17 cellular contexts compared by ENCODE assay signal in the genomic region with DNA sequence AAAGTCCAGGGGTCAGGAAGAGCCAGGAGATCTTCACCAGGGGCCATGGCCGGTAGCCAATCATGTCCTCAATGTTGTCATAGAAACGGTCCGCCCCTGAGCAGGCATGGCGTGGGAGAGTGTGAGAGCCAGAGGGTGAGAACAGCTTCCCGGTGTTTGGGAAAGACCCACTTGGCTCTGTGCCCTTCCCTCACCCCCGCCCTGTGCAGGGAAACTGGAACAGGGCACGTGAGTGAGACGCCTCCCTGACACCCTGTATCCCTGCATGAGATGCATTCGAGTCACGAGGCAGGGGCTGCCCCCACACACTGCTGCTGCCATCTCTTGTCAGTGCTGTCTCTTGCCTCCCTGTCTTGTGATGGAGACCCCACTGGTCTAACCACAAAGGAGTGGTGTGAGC. TPM values are rescaled to one million over a fixed set of nuclear protein-coding genes. Genes with fewer than 3 reads are reported as not detected.
"Had no signal": no experiment of that assay in that cellular context is flagged by ENCODE, and none has a peak within 500 bp of the region (broad histone marks: within the 10 kb centered on the region; RNA-seq: fewer than 3 reads in every experiment).

No MANE protein-coding gene starts in this region.

- DNase-seq: activated CD4-positive, alpha-beta memory T cell treated with anti-CD3 and anti-CD28 coated beads, Interleukin-2, amount 10 ng/mL, durations not matched to agents 7 days and 5 days; activated CD4-positive, alpha-beta T cell treated with anti-CD3 and anti-CD28 coated beads for 36 hours; activated effector memory CD4-positive, alpha-beta T cell treated with Interleukin-2 at 50 U/mL for 16 hours; activated naive CD4-positive, alpha-beta T cell treated with anti-CD3 and anti-CD28 coated beads, Interleukin-2, amount 50 U/mL, for 16 hours; activated T-cell treated with anti-CD3 and anti-CD28 coated beads, Interleukin-2, amount 50 U/mL, for 4 hours; effector CD4-positive, alpha-beta T cell; esophagus squamous epithelium; foreskin keratinocyte; nephron progenitor cell; stimulated activated naive CD8-positive, alpha-beta T cell treated with anti-CD3 and anti-CD28 coated beads, Interleukin-15, Interleukin-2, amounts not matched to agents 100 U/mL and 50 U/mL, for 24 hours had no signal

- H3K27ac Mint-ChIP-seq: activated CD4-positive, alpha-beta memory T cell treated with anti-CD3 and anti-CD28 coated beads, Interleukin-2, amount 10 ng/mL, durations not matched to agents 7 days and 5 days; activated CD4-positive, alpha-beta T cell treated with anti-CD3 and anti-CD28 coated beads for 36 hours; nephron progenitor cell; type B pancreatic cell had no signal

- H3K4me3 ChIP-seq: coronary artery, esophagus squamous epithelium, psoas muscle, right lobe of liver, smooth muscle cell had no signal

- H3K4me3 Mint-ChIP-seq: activated CD4-positive, alpha-beta memory T cell treated with anti-CD3 and anti-CD28 coated beads, Interleukin-2, amount 10 ng/mL, durations not matched to agents 7 days and 5 days; activated CD4-positive, alpha-beta T cell treated with anti-CD3 and anti-CD28 coated beads for 36 hours; activated T-cell treated with anti-CD3 and anti-CD28 coated beads, Interleukin-2, amount 50 U/mL, for 4 hours; nephron progenitor cell; type B pancreatic cell had no signal

- ATAC-seq: activated CD4-positive, alpha-beta T cell treated with anti-CD3 and anti-CD28 coated beads for 36 hours; activated T-cell treated with anti-CD3 and anti-CD28 coated beads, Interleukin-2, amount 50 U/mL, for 4 hours; foreskin keratinocyte; psoas muscle; right lobe of liver; stimulated activated naive CD8-positive, alpha-beta T cell treated with anti-CD3 and anti-CD28 coated beads, Interleukin-15, Interleukin-2, amounts not matched to agents 100 U/mL and 50 U/mL, for 24 hours had no signal

- H3K9me3 Mint-ChIP-seq: activated CD4-positive, alpha-beta memory T cell treated with anti-CD3 and anti-CD28 coated beads, Interleukin-2, amount 10 ng/mL, durations not matched to agents 7 days and 5 days; activated T-cell treated with anti-CD3 and anti-CD28 coated beads, Interleukin-2, amount 50 U/mL, for 4 hours; type B pancreatic cell had no signal

RNA-seq across cellular contexts. Expression of gene SLC6A12, which starts 20.7 kb away (rescaled TPM):
- total RNA-seq: activated CD4-positive, alpha-beta memory T cell treated with anti-CD3 and anti-CD28 coated beads, Interleukin-2, amount 10 ng/mL, durations not matched to agents 7 days and 5 days; endothelial cell of umbilical vein; foreskin keratinocyte; osteoblast had no signal
